3 cellular contexts compared by ENCODE assay signal in genomic region chr3:143170043-143170442, GRCh38.
TF ChIP-seq lines count a peak whose summit lies in the region.

No MANE protein-coding gene starts in this region.

TF ChIP-seq in SK-N-SH, 30 proteins besides CTCF, POLR2A, EP300 and RAD21 (continued from another document):
- no peak for TF ChIP-seq MXI1 (IDR thresholded peaks at IDR 0.05; ENCODE audit: low read depth, low read length)
- no peak for TF ChIP-seq EZH2phosphoT487 (IDR thresholded peaks at IDR 0.05; ENCODE audit: borderline replicate concordance, low read depth)
- TF ChIP-seq MAX (IDR thresholded peaks at IDR 0.05; ENCODE audit: low read depth), result no peak
- TF ChIP-seq MEF2A (IDR thresholded peaks at IDR 0.05; ENCODE audit: borderline replicate concordance, low read depth), result no peak
- no peak for TF ChIP-seq POLR2AphosphoS5 (IDR thresholded peaks at IDR 0.05; ENCODE audit: low read depth, low read length)
- no peak for TF ChIP-seq GATA2 (CRISPR knock-in tag; IDR thresholded peaks at IDR 0.05)
- TF ChIP-seq REST (IDR thresholded peaks at IDR 0.05; ENCODE audit: low read depth, low read length), result no peak

TF ChIP-seq in SK-N-SH treated with all-trans-retinoic acid at 6 μM for 48 hours, 23 proteins besides CTCF, POLR2A, EP300 and RAD21 (continued from another document):
- TF ChIP-seq ARNTL (CRISPR knock-in tag; IDR thresholded peaks at IDR 0.05; ENCODE audit: borderline replicate concordance, low read depth) (no peak), ZNF565 (CRISPR knock-in tag; conservative IDR thresholded peaks at IDR 0.05; ENCODE audit: low read depth) (no peak), POU6F1 (CRISPR knock-in tag; IDR thresholded peaks at IDR 0.05; ENCODE audit: borderline replicate concordance, low read depth) (no peak), ZNF8 (CRISPR knock-in tag; IDR thresholded peaks at IDR 0.05) (no peak), PPARA (CRISPR knock-in tag; IDR thresholded peaks at IDR 0.05; ENCODE audit: borderline replicate concordance) (no peak), ZC3H10 (CRISPR knock-in tag; IDR thresholded peaks at IDR 0.05) (no peak), SNAI2 (CRISPR knock-in tag; IDR thresholded peaks at IDR 0.05) (no peak), RARB (CRISPR knock-in tag; IDR thresholded peaks at IDR 0.05) (no peak), ZNF70 (CRISPR knock-in tag; IDR thresholded peaks at IDR 0.05) (no peak), CREB5 (CRISPR knock-in tag; IDR thresholded peaks at IDR 0.05; ENCODE audit: low read depth) (no peak), GLIS3 (CRISPR knock-in tag; IDR thresholded peaks at IDR 0.05) (no peak), ZFP3 (CRISPR knock-in tag; IDR thresholded peaks at IDR 0.05) (no peak), CSDC2 (CRISPR knock-in tag; IDR thresholded peaks at IDR 0.05) (no peak)
TF ChIP-seq in SK-N-SH treated with all-trans-retinoic acid at 6 μM for 48 hours: peak in this region for 0.

TF ChIP-seq in GM12878, 131 proteins besides CTCF, POLR2A, EP300 and RAD21 (continued from another document):
- TF ChIP-seq ZNF592 (IDR thresholded peaks at IDR 0.05) (no peak), KAT2A (conservative IDR thresholded peaks at IDR 0.05; ENCODE audit: control insufficient read depth, low read depth, low read length) (no peak), RUNX3 (IDR thresholded peaks at IDR 0.05; ENCODE audit: low read length) (0 out of 2 replicates have a peak, but pooled peaks have one; percentile 26), MTA2 (IDR thresholded peaks at IDR 0.05; ENCODE audit: low read depth) (no peak)
